ENCODE assay signal across 26 cellular contexts in the genomic region with DNA sequence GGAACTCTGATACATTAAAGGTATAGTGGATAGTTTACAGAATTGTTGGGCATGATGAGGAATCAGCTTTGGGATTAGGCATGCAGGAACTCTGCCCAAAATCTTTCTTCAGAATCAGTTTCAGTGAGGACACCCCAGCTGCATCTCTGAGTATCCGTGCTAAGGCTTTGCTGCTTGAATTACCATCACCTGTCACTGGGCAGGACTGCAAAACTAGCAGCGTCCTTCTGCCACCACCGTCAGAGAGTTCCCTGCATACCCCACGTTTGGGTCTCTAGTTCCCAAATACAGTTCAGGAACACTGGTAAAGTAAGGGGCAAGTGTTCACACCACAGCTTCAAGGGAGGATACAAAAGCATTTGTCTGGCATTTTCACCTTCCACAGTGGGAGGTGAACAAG.
DNase-seq lines count a peak whose midpoint lies in the region; ATAC-seq, FAIRE-seq and TF ChIP-seq lines count a peak whose summit lies in the region.
"Had no signal": no experiment of that assay in that cellular context is flagged by ENCODE, and none has a peak within 500 bp of the region (broad histone marks: within the 10 kb centered on the region; RNA-seq: fewer than 3 reads in every experiment).

No MANE protein-coding gene starts in this region.

- H3K27me3 ChIP-seq in GM23338 (ENCODE audit: insufficient read depth) (no peaks in the 10 kb centered on the region), GM12878 (replicated peaks in 1 of 2; ENCODE audit: control insufficient read depth in 2 of 2, insufficient read depth in 2 of 2, low read length in 1 of 2) (no peaks in the 10 kb centered on the region), neuronal stem cell (ENCODE audit: control insufficient read depth in 3 of 3, insufficient read depth in 3 of 3, low read depth in 1 of 3, low read length in 3 of 3) (no peaks in the 10 kb centered on the region)
- H3K27me3 ChIP-seq: BE2C; BLaER1 treated with 17β-estradiol and CSF1 and Interleukin-3, amounts not matched to agents 10 nM and 100 nM had no signal

- no peak overlapping the region for H3K23ac ChIP-seq in neuronal stem cell (ENCODE audit: low read depth, low read length, poor library complexity)

- H3K9me2 ChIP-seq in GM23338 (ENCODE audit: insufficient read depth), result no peaks in the 10 kb centered on the region

- POLR2A ChIA-PET in GM12878 (lab: Charles Lee), result no interaction called here

- H3F3A ChIP-seq in GM23338 (replicated peaks; ENCODE audit: low read depth), result no peaks in the 10 kb centered on the region

- RAD21 ChIA-PET in GM12878 (lab: Charles Lee; ENCODE audit: unreplicated experiment), result no interaction called here

- H2AFZ ChIP-seq in GM23338 (no peak overlapping the region), GM12878 (ENCODE audit: control insufficient read depth, low read depth, low read length) (no peak overlapping the region), neuronal stem cell (ENCODE audit: low read length) (no peak overlapping the region)

- 5% methylated on average over 4 of the region's 4 CpGs for WGBS in GM12878 (ENCODE audit: insufficient coverage, insufficient replicate concordance, low lambda C conversion rate, missing lambda C conversion rate)
- no CpG with 5 or more reads among the region's 4 CpGs for WGBS in neuronal stem cell (ENCODE audit: extremely low coverage in 2 of 2, insufficient read length in 2 of 2, insufficient replicate concordance in 1 of 2), 2 donors

- H3K36me3 Mint-ChIP-seq in GM23338 (ENCODE audit: low read depth), result no peaks in the 10 kb centered on the region
- H3K36me3 Mint-ChIP-seq: CD14-positive monocyte; CD8-positive, alpha-beta memory T cell had no signal

- H3K4me1 ChIP-seq in GM23338 (ENCODE audit: insufficient read depth) (no peaks in the 10 kb centered on the region), GM12878 (ENCODE audit: control insufficient read depth, insufficient read depth, low read length) (no peaks in the 10 kb centered on the region), neuronal stem cell (ENCODE audit: control insufficient read depth in 2 of 2, insufficient read depth in 1 of 2, low read depth in 1 of 2, low read length in 2 of 2) (peaks cover 0 to 4% of the 10 kb centered on the region in 2 donors)
- H3K4me1 ChIP-seq: A549; BE2C; BLaER1 treated with 17β-estradiol and CSF1 and Interleukin-3, amounts not matched to agents 10 nM and 100 nM had no signal

- CTCF ChIA-PET in GM12878 (lab: Yijun Ruan, JAX), result no interaction called here

- H3K9me3 Mint-ChIP-seq in GM23338, result no peaks in the 10 kb centered on the region
- H3K9me3 Mint-ChIP-seq: CD14-positive monocyte; CD4-positive, alpha-beta T cell; CD8-positive, alpha-beta memory T cell; H9 had no signal

- TF ChIP-seq CTCF in GM23338 (conservative IDR thresholded peaks at IDR 0.05; ENCODE audit: low read depth in 2 of 2), result no peak
- no peak for TF ChIP-seq CTCF in GM12878 (IDR thresholded peaks at IDR 0.05 in 2 of 3, conservative IDR thresholded peaks at IDR 0.05 in 1 of 3; ENCODE audit: control insufficient read depth in 2 of 3, extremely low read depth in 1 of 3, insufficient read depth in 1 of 3, low read depth in 3 of 3, low read length in 3 of 3)

- H3K79me2 ChIP-seq in GM23338 (replicated peaks; ENCODE audit: insufficient read depth) (no peaks in the 10 kb centered on the region), GM12878 (ENCODE audit: control insufficient read depth, insufficient read depth, low read length) (no peaks in the 10 kb centered on the region)

- H3K4me3 Mint-ChIP-seq in GM23338, result no peak overlapping the region
- H3K4me3 Mint-ChIP-seq: CD14-positive monocyte; CD4-positive, alpha-beta T cell; CD8-positive, alpha-beta memory T cell; H9; HFFc6 had no signal

- H4K91ac ChIP-seq in neuronal stem cell (ENCODE audit: low read depth, low read length, poor library complexity), result no peak overlapping the region

- peak; percentile 50; the same call in 2 of the 3 replicates for ATAC-seq in GM23338
- ATAC-seq in GM12878, result no peak; the same call in 2 of the 3 replicates
- ATAC-seq: A549, HCT116 had no signal

- in situ Hi-C loops in GM12878 (cut with MboI), result no loop called here

- H2BK5ac ChIP-seq in neuronal stem cell (ENCODE audit: low read length), result no peak overlapping the region

- H3K36me3 ChIP-seq in GM23338 (ENCODE audit: insufficient read depth) (no peaks in the 10 kb centered on the region), GM12878 (ENCODE audit: control insufficient read depth in 2 of 2, insufficient read depth in 2 of 2, low read length in 1 of 2) (no peaks in the 10 kb centered on the region), neuronal stem cell (replicated peaks in 1 of 2; ENCODE audit: control insufficient read depth in 2 of 2, insufficient read depth in 2 of 2, low read length in 2 of 2) (no peaks in the 10 kb centered on the region)
- H3K36me3 ChIP-seq: BE2C; BLaER1 treated with 17β-estradiol and CSF1 and Interleukin-3, amounts not matched to agents 10 nM and 100 nM had no signal

- SMC1A ChIA-PET in GM12878 (lab: Charles Lee; ENCODE audit: uncharacterized antibody, unreplicated experiment), result no interaction called here

- no peak for TF ChIP-seq RAD21 in GM12878 (IDR thresholded peaks at IDR 0.05; ENCODE audit: insufficient read depth, low read depth, low read length)

- H4K20me1 ChIP-seq in GM23338 (replicated peaks; ENCODE audit: insufficient read depth), result no peaks in the 10 kb centered on the region
- no peaks in the 10 kb centered on the region for H4K20me1 ChIP-seq in GM12878 (ENCODE audit: control insufficient read depth, insufficient read depth)
- H4K20me1 ChIP-seq: BLaER1 treated with 17β-estradiol and CSF1 and Interleukin-3, amounts not matched to agents 10 nM and 100 nM had no signal

- intact Hi-C loops in GM12878 (cut with micrococcal nuclease; ENCODE audit: unreplicated experiment), result no loop called here

- TF ChIP-seq EP300 in GM12878 (IDR thresholded peaks at IDR 0.05; ENCODE audit: borderline replicate concordance in 1 of 2, control insufficient read depth in 1 of 2, low read depth in 2 of 2, low read length in 2 of 2), result no peak

- H3K9ac ChIP-seq in GM12878 (ENCODE audit: control insufficient read depth, insufficient read depth, low read length) (no peak overlapping the region), neuronal stem cell (ENCODE audit: low read depth, low read length, poor library complexity) (no peak overlapping the region)
- H3K9ac ChIP-seq: BLaER1 treated with 17β-estradiol and CSF1 and Interleukin-3, amounts not matched to agents 10 nM and 100 nM had no signal

- H3K4me2 ChIP-seq in GM23338 (no peak overlapping the region), GM12878 (ENCODE audit: control insufficient read depth, insufficient read depth) (no peak overlapping the region), neuronal stem cell (ENCODE audit: insufficient read depth, low read length, poor library complexity, severe bottlenecking) (no peak overlapping the region)
- H3K4me2 ChIP-seq: A549; BLaER1 treated with 17β-estradiol and CSF1 and Interleukin-3, amounts not matched to agents 10 nM and 100 nM had no signal

- DNase-seq in GM23338 (ENCODE audit: low spot score), result peak; percentile 7
- peak; percentile 15 for DNase-seq in NCI-H69 (lab: John Stamatoyannopoulos, UW)
- DNase-seq in GM12878 (ENCODE audit: low read depth, low spot score), result no peak
- DNase-seq in neuronal stem cell (ENCODE audit: low spot score), result no peak
- DNase-seq in cerebellar cortex (ENCODE audit: low spot score), result no peak
- DNase-seq in HK-2 (ENCODE audit: unreplicated experiment), result no peak
- DNase-seq in NCI-H2196 (lab: John Stamatoyannopoulos, UW; ENCODE audit: unreplicated experiment), result no peak
- DNase-seq: 8988T; ACHN; AML-193; BE2C; CD4-positive, alpha-beta T cell; CD8-positive, alpha-beta memory T cell; DMS 273 treated with DMSO at 0.1 percent for 48 hours; DMS79; EL; GDM1; H9; HFFc6 had no signal

- H4K8ac ChIP-seq in neuronal stem cell (ENCODE audit: low read depth, low read length), result no peak overlapping the region

- H3K9me3 ChIP-seq in GM12878 (replicated peaks; ENCODE audit: control insufficient read depth, insufficient read depth, low read length) (no peaks in the 10 kb centered on the region), neuronal stem cell (replicated peaks in 1 of 2; ENCODE audit: control insufficient read depth in 2 of 2, insufficient read depth in 1 of 2, low read depth in 1 of 2, low read length in 2 of 2) (no peaks in the 10 kb centered on the region)
- H3K9me3 ChIP-seq: A549; BE2C; BLaER1 treated with 17β-estradiol and CSF1 and Interleukin-3, amounts not matched to agents 10 nM and 100 nM had no signal

- BruUV-seq in GM12878 (replicated peaks; lab: Mats Ljungman, UMichigan), result no TSS peak

- no peaks in the 10 kb centered on the region for H3K27me3 Mint-ChIP-seq in GM23338 (ENCODE audit: insufficient read depth, low read depth, poor library complexity)

- H3K4me3 ChIP-seq in GM23338, result no peak overlapping the region
- H3K4me3 ChIP-seq in GM12878, result no peak overlapping the region
- no peak overlapping the region for H3K4me3 ChIP-seq in neuronal stem cell (ENCODE audit: low read length in 2 of 2)
- H3K4me3 ChIP-seq: A549; BLaER1 treated with 17β-estradiol and CSF1 and Interleukin-3, amounts not matched to agents 10 nM and 100 nM had no signal

- FAIRE-seq in GM12878 (lab: Jason Lieb, UNC), result no peak
- FAIRE-seq: A549, D721Med, GM12891, GM18507 had no signal

- no peak overlapping the region for H3K27ac Mint-ChIP-seq in GM23338
- H3K27ac Mint-ChIP-seq: CD14-positive monocyte; CD4-positive, alpha-beta T cell; CD8-positive, alpha-beta memory T cell; H9; HFFc6 had no signal

- peaks cover 14% of the 10 kb centered on the region; the same call in 2 of the 3 replicates for H3K4me1 Mint-ChIP-seq in GM23338
- H3K4me1 Mint-ChIP-seq: CD14-positive monocyte; CD8-positive, alpha-beta memory T cell had no signal

- H3K27ac ChIP-seq in GM23338 (ENCODE audit: low read depth), result no peak overlapping the region
- no peak overlapping the region for H3K27ac ChIP-seq in GM12878 (ENCODE audit: control insufficient read depth, insufficient read depth)
- no peak overlapping the region for H3K27ac ChIP-seq in neuronal stem cell (replicated peaks; ENCODE audit: low read length)
- H3K27ac ChIP-seq: A549; BLaER1 treated with 17β-estradiol and CSF1 and Interleukin-3, amounts not matched to agents 10 nM and 100 nM had no signal

- H3K14ac ChIP-seq in neuronal stem cell (ENCODE audit: low read length), result peak overlapping the region; percentile 71

- no peak overlapping the region for H2BK120ac ChIP-seq in neuronal stem cell (ENCODE audit: low read depth, low read length)

- H2AK5ac ChIP-seq in neuronal stem cell (ENCODE audit: low read depth, low read length), result no peak overlapping the region

- no peaks in the 10 kb centered on the region for H3K79me1 ChIP-seq in neuronal stem cell (ENCODE audit: low read depth, low read length)

- TF ChIP-seq POLR2A in GM12878 (IDR thresholded peaks at IDR 0.05; ENCODE audit: low read depth, low read length), result no peak

- H3K18ac ChIP-seq in neuronal stem cell (ENCODE audit: low read length), result no peak overlapping the region

- H2BK12ac ChIP-seq in neuronal stem cell (ENCODE audit: low read length), result no peak overlapping the region

- H3K4ac ChIP-seq in neuronal stem cell (ENCODE audit: low read length), result no peak overlapping the region

- H2BK15ac ChIP-seq in neuronal stem cell (ENCODE audit: low read length), result no peak overlapping the region

TF ChIP-seq in GM23338, 12 proteins besides CTCF, POLR2A, EP300 and RAD21 (continues in another document):
- no peak for TF ChIP-seq STAT1 (IDR thresholded peaks at IDR 0.05; ENCODE audit: unreplicated experiment)

TF ChIP-seq in GM12878, 131 proteins besides CTCF, POLR2A, EP300 and RAD21 (continues in another document):
- TF ChIP-seq RUNX3 (IDR thresholded peaks at IDR 0.05; ENCODE audit: low read length), result no peak

Comparison
In these comparisons a context has a peak if more than half of its experiments do, and no peak if none do; other contexts are left out.
1. DNase-seq: peak in GM23338 (single experiment) and NCI-H69 (single experiment); none in GM12878 (single experiment), neuronal stem cell (single experiment), cerebellar cortex (single experiment), HK-2 (single experiment) and NCI-H2196 (single experiment).